Comparison of ENCODE assay signal across 23 cellular contexts in genomic region chr6:48835421-48835958, GRCh38.
DNase-seq lines count a peak whose midpoint lies in the region; ATAC-seq, FAIRE-seq and TF ChIP-seq lines count a peak whose summit lies in the region.
"Had no signal": no experiment of that assay in that cellular context is flagged by ENCODE, and none has a peak within 500 bp of the region (broad histone marks: within the 10 kb centered on the region; RNA-seq: fewer than 3 reads in every experiment).

No MANE protein-coding gene starts in this region.

- H3K27me3 ChIP-seq in PC-3 (ENCODE audit: low read length) (no peaks in the 10 kb centered on the region), foreskin keratinocyte (no peaks in the 10 kb centered on the region)
- H3K27me3 ChIP-seq: body of pancreas, esophagus muscularis mucosa, spleen, upper lobe of left lung had no signal

- no peaks in the 10 kb centered on the region for H3K9me2 ChIP-seq in PC-3 (replicated peaks; ENCODE audit: low read length)

- H2AFZ ChIP-seq in PC-3 (ENCODE audit: low read length): no peak overlapping the region

- no peak for DNase-seq in A549 (ENCODE audit: low read depth in 1 of 2, low spot score in 1 of 2)
- peak; percentile 10 for DNase-seq in PC-3
- DNase-seq in fibroblast of mammary gland (ENCODE audit: low read depth): peak; percentile 60
- DNase-seq in foreskin keratinocyte: no peak
- DNase-seq in CD14-positive monocyte (ENCODE audit: low spot score): no peak
- DNase-seq in amygdala (lab: John Stamatoyannopoulos, UW): no peak
- DNase-seq: activated CD4-positive, CD25-positive, alpha-beta regulatory T cell treated with anti-CD3 and anti-CD28 coated beads, Interleukin-2, amount 50 U/mL, for 72 hours; activated CD8-positive, alpha-beta memory T cell treated with anti-CD3 and anti-CD28 coated beads, Interleukin-2, amount 50 U/mL, for 4 hours; activated naive CD4-positive, alpha-beta T cell treated with anti-CD3 and anti-CD28 coated beads, Interleukin-2, amount 10 ng/mL, durations not matched to agents 7 days and 5 days; body of pancreas; CD8-positive, alpha-beta memory T cell; Karpas-422; NCI-H187 treated with DMSO at 0.1 percent for 48 hours; NCI-H526; spleen; stimulated activated naive B cell treated with anti-CD40 and anti-IgM and Interleukin-4, amounts not matched to agents 10 μg/mL and 1 μg/mL and 100 μg/mL, for 72 hours; upper lobe of left lung had no signal

- FAIRE-seq in A549 (lab: Jason Lieb, UNC): no peak
- FAIRE-seq: GM12891 had no signal

- no peaks in the 10 kb centered on the region for H3F3A ChIP-seq in PC-3 (ENCODE audit: low read length, unreplicated experiment)

- H3K9me3 Mint-ChIP-seq in CD14-positive monocyte: peaks cover 0 to 9% (median 3%) of the 10 kb centered on the region in 7 donors

- CTCF ChIA-PET in A549 (lab: Yijun Ruan, JAX): no interaction called here
- CTCF ChIA-PET in PC-3 (lab: Charles Lee): no interaction called here

- H3K27me3 Mint-ChIP-seq in CD14-positive monocyte (ENCODE audit: low read depth in 3 of 3): peaks cover 0 to 2% (median 0%) of the 10 kb centered on the region in 3 donors
- H3K27me3 Mint-ChIP-seq: activated naive CD4-positive, alpha-beta T cell treated with anti-CD3 and anti-CD28 coated beads, Interleukin-2, amount 10 ng/mL, durations not matched to agents 7 days and 5 days; CD8-positive, alpha-beta memory T cell; stimulated activated naive B cell treated with anti-CD40 and anti-IgM and Interleukin-4, amounts not matched to agents 10 μg/mL and 1 μg/mL and 100 μg/mL, for 72 hours had no signal

- H4K20me1 ChIP-seq in PC-3 (ENCODE audit: low read length): no peaks in the 10 kb centered on the region

- no peak overlapping the region for H3K4me3 Mint-ChIP-seq in CD14-positive monocyte
- H3K4me3 Mint-ChIP-seq: activated naive CD4-positive, alpha-beta T cell treated with anti-CD3 and anti-CD28 coated beads, Interleukin-2, amount 10 ng/mL, durations not matched to agents 7 days and 5 days; CD8-positive, alpha-beta memory T cell; stimulated activated naive B cell treated with anti-CD40 and anti-IgM and Interleukin-4, amounts not matched to agents 10 μg/mL and 1 μg/mL and 100 μg/mL, for 72 hours had no signal

- H3K36me3 Mint-ChIP-seq in CD14-positive monocyte: no peaks in the 10 kb centered on the region
- H3K36me3 Mint-ChIP-seq: activated naive CD4-positive, alpha-beta T cell treated with anti-CD3 and anti-CD28 coated beads, Interleukin-2, amount 10 ng/mL, durations not matched to agents 7 days and 5 days; CD8-positive, alpha-beta memory T cell; stimulated activated naive B cell treated with anti-CD40 and anti-IgM and Interleukin-4, amounts not matched to agents 10 μg/mL and 1 μg/mL and 100 μg/mL, for 72 hours had no signal

- no peak for TF ChIP-seq POLR2A in A549 (IDR thresholded peaks at IDR 0.05; ENCODE audit: low read length)

- no peaks in the 10 kb centered on the region for H3K79me2 ChIP-seq in PC-3 (ENCODE audit: low read length)

- BruUV-seq in PC-3 (replicated peaks; lab: Mats Ljungman, UMichigan): no TSS peak

- WGBS in A549 (ENCODE audit: missing lambda C conversion rate): 42% methylated on average over 2 of the region's 2 CpGs

- no peaks in the 10 kb centered on the region for H3K4me1 Mint-ChIP-seq in CD14-positive monocyte
- H3K4me1 Mint-ChIP-seq: activated naive CD4-positive, alpha-beta T cell treated with anti-CD3 and anti-CD28 coated beads, Interleukin-2, amount 10 ng/mL, durations not matched to agents 7 days and 5 days; CD8-positive, alpha-beta memory T cell; stimulated activated naive B cell treated with anti-CD40 and anti-IgM and Interleukin-4, amounts not matched to agents 10 μg/mL and 1 μg/mL and 100 μg/mL, for 72 hours had no signal

- TF ChIP-seq RAD21 in A549 (conservative IDR thresholded peaks at IDR 0.05 in 1 of 2, IDR thresholded peaks at IDR 0.05 in 1 of 2): no peak

- no peak overlapping the region for H3K9ac ChIP-seq in PC-3 (ENCODE audit: low read length)

- no peak overlapping the region for H3K27ac ChIP-seq in A549
- H3K27ac ChIP-seq in PC-3 (ENCODE audit: low read length): no peak overlapping the region
- no peak overlapping the region for H3K27ac ChIP-seq in foreskin keratinocyte
- H3K27ac ChIP-seq: body of pancreas, esophagus muscularis mucosa, HL-60, spleen, upper lobe of left lung had no signal

- H3K4me2 ChIP-seq in A549 (0 out of 3 replicates have a peak overlapping the region, but pooled peaks have one; percentile 5), PC-3 (ENCODE audit: low read length) (no peak overlapping the region)

- H3K36me3 ChIP-seq in PC-3 (ENCODE audit: low read depth, low read length): no peaks in the 10 kb centered on the region; the same call in 1 of the 2 replicates
- H3K36me3 ChIP-seq: esophagus muscularis mucosa, spleen, upper lobe of left lung had no signal

- H3K9me3 ChIP-seq in A549: no peaks in the 10 kb centered on the region
- H3K9me3 ChIP-seq in PC-3 (ENCODE audit: low read length): no peaks in the 10 kb centered on the region
- H3K9me3 ChIP-seq: body of pancreas, esophagus muscularis mucosa had no signal

- H3K4me1 ChIP-seq in A549: peaks cover 11% of the 10 kb centered on the region
- no peaks in the 10 kb centered on the region for H3K4me1 ChIP-seq in PC-3 (ENCODE audit: insufficient read depth, low read length)
- H3K4me1 ChIP-seq in foreskin keratinocyte: peaks cover 24% of the 10 kb centered on the region
- H3K4me1 ChIP-seq: body of pancreas, esophagus muscularis mucosa, upper lobe of left lung had no signal

- no peak for ATAC-seq in A549
- ATAC-seq in HG03432 (IDR thresholded peaks at IDR 0.05; ENCODE audit: unreplicated experiment): peak; percentile 30
- no peak for ATAC-seq in PC-3
- no peak for ATAC-seq in foreskin keratinocyte
- ATAC-seq in GM21529 (IDR thresholded peaks at IDR 0.05; ENCODE audit: unreplicated experiment): no peak
- ATAC-seq: body of pancreas; left lobe of liver; stimulated activated naive B cell treated with anti-CD40 and anti-IgM and Interleukin-4, amounts not matched to agents 10 μg/mL and 1 μg/mL and 100 μg/mL, for 72 hours had no signal

- no peak overlapping the region for H3K4me3 ChIP-seq in A549
- H3K4me3 ChIP-seq in PC-3 (ENCODE audit: low read length): no peak overlapping the region
- H3K4me3 ChIP-seq in fibroblast of mammary gland (ENCODE audit: control insufficient read depth, low read depth, low read length): no peak overlapping the region
- H3K4me3 ChIP-seq: body of pancreas, esophagus muscularis mucosa, spleen, upper lobe of left lung had no signal

- TF ChIP-seq CTCF in A549 (IDR thresholded peaks at IDR 0.05): no peak
- TF ChIP-seq CTCF in PC-3 (conservative IDR thresholded peaks at IDR 0.05; ENCODE audit: low read depth, low read length): no peak
- no peak for TF ChIP-seq CTCF in fibroblast of mammary gland (conservative IDR thresholded peaks at IDR 0.05; ENCODE audit: control insufficient read depth, insufficient read depth, low read depth, low read length)
- TF ChIP-seq CTCF in foreskin keratinocyte (conservative IDR thresholded peaks at IDR 0.05): no peak
- TF ChIP-seq CTCF in CD14-positive monocyte (IDR thresholded peaks at IDR 0.05): no peak

- TF ChIP-seq EP300 in A549 (IDR thresholded peaks at IDR 0.05): no peak

- POLR2A ChIA-PET in A549 (lab: Yijun Ruan, JAX): no interaction called here
- POLR2A ChIA-PET in PC-3 (lab: Charles Lee; ENCODE audit: unreplicated experiment): interaction anchor here (0.5 kb wide), 1 partner anchor 905 kb away, joined by 16 read pairs; no protein-coding TSS in a partner anchor

- intact Hi-C loops in PC-3 (cut with micrococcal nuclease) (no loop called here), CD14-positive monocyte (cut with micrococcal nuclease) (no loop called here)

- no peak overlapping the region for H3K27ac Mint-ChIP-seq in CD14-positive monocyte
- H3K27ac Mint-ChIP-seq: activated naive CD4-positive, alpha-beta T cell treated with anti-CD3 and anti-CD28 coated beads, Interleukin-2, amount 10 ng/mL, durations not matched to agents 7 days and 5 days; CD8-positive, alpha-beta memory T cell; stimulated activated naive B cell treated with anti-CD40 and anti-IgM and Interleukin-4, amounts not matched to agents 10 μg/mL and 1 μg/mL and 100 μg/mL, for 72 hours had no signal

TF ChIP-seq in A549, 52 proteins besides CTCF, POLR2A, EP300 and RAD21:
- TF ChIP-seq SREBF2 (IDR thresholded peaks at IDR 0.05): no peak
- no peak for TF ChIP-seq HOXB13 (CRISPR knock-in tag; IDR thresholded peaks at IDR 0.05; ENCODE audit: low read depth)
- TF ChIP-seq RARB (CRISPR knock-in tag; IDR thresholded peaks at IDR 0.05): no peak
- no peak for TF ChIP-seq MYC (IDR thresholded peaks at IDR 0.05; ENCODE audit: borderline replicate concordance, low read length)
- no peak for TF ChIP-seq FOSL2 (IDR thresholded peaks at IDR 0.05)
- TF ChIP-seq FOSL2 (CRISPR knock-in tag; IDR thresholded peaks at IDR 0.05): no peak
- no peak for TF ChIP-seq BHLHE40 (IDR thresholded peaks at IDR 0.05; ENCODE audit: low read depth, low read length)
- no peak for TF ChIP-seq ZFP36 (IDR thresholded peaks at IDR 0.05; ENCODE audit: borderline replicate concordance, partially characterized antibody)
- TF ChIP-seq CHD4 (IDR thresholded peaks at IDR 0.05; ENCODE audit: borderline replicate concordance): no peak
- no peak for TF ChIP-seq HOXA7 (CRISPR knock-in tag; IDR thresholded peaks at IDR 0.05)
- no peak for TF ChIP-seq PBX3 (IDR thresholded peaks at IDR 0.05)
- no peak for TF ChIP-seq PHF8 (IDR thresholded peaks at IDR 0.05; ENCODE audit: borderline replicate concordance, low read depth)
- no peak for TF ChIP-seq NPAS2 (CRISPR knock-in tag; IDR thresholded peaks at IDR 0.05; ENCODE audit: borderline replicate concordance)
- TF ChIP-seq EHF (CRISPR knock-in tag; IDR thresholded peaks at IDR 0.05): no peak
- TF ChIP-seq SMC3 (IDR thresholded peaks at IDR 0.05): no peak
- TF ChIP-seq CEBPB (IDR thresholded peaks at IDR 0.05): no peak
- no peak for TF ChIP-seq TFCP2L1 (CRISPR knock-in tag; IDR thresholded peaks at IDR 0.05)
TF ChIP-seq in A549: peak in this region for 0.

Comparison
In these comparisons a context has a peak if more than half of its experiments do, and no peak if none do; other contexts are left out.
1. DNase-seq: peak in PC-3 (single experiment) and fibroblast of mammary gland (single experiment); none in A549 (0 of 2), foreskin keratinocyte (0 of 2), CD14-positive monocyte (single experiment) and amygdala (0 of 56).